24 cellular contexts compared by ENCODE assay signal in genomic region chr3:170508876-170509275, GRCh38.
"Had no signal": no experiment of that assay in that cellular context is flagged by ENCODE, and none has a peak within 500 bp of the region (broad histone marks: within the 10 kb centered on the region; RNA-seq: fewer than 3 reads in every experiment).

No MANE protein-coding gene starts in this region.

- H3K79me2 ChIP-seq: hepatocyte had no signal

- H3K9me3 Mint-ChIP-seq: dendritic cell treated with granulocyte-macrophage colony-stimulating factor and Interleukin-4, amounts not matched to agents 40 ng/mL and 50 ng/mL, for 4 days; effector memory CD8-positive, alpha-beta T cell; naive B cell; nephron; stimulated activated memory B cell treated with anti-CD40 and anti-IgM and Interleukin-4, amounts not matched to agents 10 μg/mL and 1 μg/mL and 100 μg/mL, for 72 hours; stimulated activated naive CD8-positive, alpha-beta T cell treated with anti-CD3 and anti-CD28 coated beads, Interleukin-15, Interleukin-2, amounts not matched to agents 100 ng/mL and 50 ng/mL, for 24 hours had no signal

- H3K4me3 Mint-ChIP-seq: dendritic cell treated with granulocyte-macrophage colony-stimulating factor and Interleukin-4, amounts not matched to agents 40 ng/mL and 50 ng/mL, for 4 days; effector memory CD8-positive, alpha-beta T cell; naive B cell; nephron; stimulated activated memory B cell treated with anti-CD40 and anti-IgM and Interleukin-4, amounts not matched to agents 10 μg/mL and 1 μg/mL and 100 μg/mL, for 72 hours; stimulated activated naive CD8-positive, alpha-beta T cell treated with anti-CD3 and anti-CD28 coated beads, Interleukin-15, Interleukin-2, amounts not matched to agents 100 ng/mL and 50 ng/mL, for 24 hours had no signal

- H3K36me3 Mint-ChIP-seq: naive B cell; stimulated activated memory B cell treated with anti-CD40 and anti-IgM and Interleukin-4, amounts not matched to agents 10 μg/mL and 1 μg/mL and 100 μg/mL, for 72 hours had no signal

- H3K4me2 ChIP-seq: hepatocyte had no signal

- ATAC-seq: effector memory CD8-positive, alpha-beta T cell; gastroesophageal sphincter; left colon; psoas muscle; right lobe of liver; stimulated activated memory B cell treated with anti-CD40 and anti-IgM and Interleukin-4, amounts not matched to agents 10 μg/mL and 1 μg/mL and 100 μg/mL, for 72 hours; upper lobe of right lung had no signal

- H3K27ac Mint-ChIP-seq: dendritic cell treated with granulocyte-macrophage colony-stimulating factor and Interleukin-4, amounts not matched to agents 40 ng/mL and 50 ng/mL, for 4 days; effector memory CD8-positive, alpha-beta T cell; naive B cell; nephron; stimulated activated memory B cell treated with anti-CD40 and anti-IgM and Interleukin-4, amounts not matched to agents 10 μg/mL and 1 μg/mL and 100 μg/mL, for 72 hours; stimulated activated naive CD8-positive, alpha-beta T cell treated with anti-CD3 and anti-CD28 coated beads, Interleukin-15, Interleukin-2, amounts not matched to agents 100 ng/mL and 50 ng/mL, for 24 hours had no signal

- H3K27ac ChIP-seq: epithelial cell of prostate, esophagus muscularis mucosa, gastroesophageal sphincter, hepatocyte, neutrophil, psoas muscle, right lobe of liver, spleen, tibial artery, upper lobe of right lung, vagina had no signal

- H3K27me3 ChIP-seq: esophagus muscularis mucosa, hepatocyte, right lobe of liver, tibial artery, upper lobe of right lung, vagina had no signal

- H2AFZ ChIP-seq: hepatocyte had no signal

- H3K4me1 ChIP-seq: esophagus muscularis mucosa, gastroesophageal sphincter, psoas muscle, spleen, tibial artery, upper lobe of right lung, vagina had no signal

- H3K4me1 Mint-ChIP-seq: naive B cell; stimulated activated memory B cell treated with anti-CD40 and anti-IgM and Interleukin-4, amounts not matched to agents 10 μg/mL and 1 μg/mL and 100 μg/mL, for 72 hours had no signal

- H3K4me3 ChIP-seq: esophagus muscularis mucosa, gastroesophageal sphincter, hepatocyte, psoas muscle, right lobe of liver, spleen, tibial artery, upper lobe of right lung, vagina had no signal

- DNase-seq: effector memory CD8-positive, alpha-beta T cell; kidney; left colon; mesendoderm; naive B cell; psoas muscle; retina; right lobe of liver; spleen; stimulated activated CD4-positive, alpha-beta T cell treated with anti-CD3 and anti-CD28 coated beads, Interleukin-15, amount 100 ng/mL, for 24 hours; stimulated activated CD4-positive, alpha-beta T cell treated with anti-CD3 and anti-CD28 coated beads, Interleukin-1b, Interleukin-23, amount 100 ng/mL, for 48 hours; stimulated activated CD4-positive, alpha-beta T cell treated with anti-CD3 and anti-CD28 coated beads, Interleukin-4, amount 100 ng/mL, for 24 hours; tibial artery; upper lobe of right lung had no signal

- H3K36me3 ChIP-seq: esophagus muscularis mucosa, gastroesophageal sphincter, neutrophil, right lobe of liver, spleen, tibial artery, upper lobe of right lung, vagina had no signal
